ENCODE assay signal across 8 cellular contexts in genomic region chr1:160030657-160031367, GRCh38. TPM values are rescaled to one million over a fixed set of nuclear protein-coding genes. Genes with fewer than 3 reads are reported as not detected.
A peak's percentile ranks its signal among the peaks of the same experiment; 100 is the strongest.
DNase-seq lines count a peak whose midpoint lies in the region; TF ChIP-seq lines count a peak whose summit lies in the region.

No MANE protein-coding gene starts in this region.

- no peaks in the 10 kb centered on the region for H3K9me3 Mint-ChIP-seq in nephron progenitor cell

- H3K4me1 ChIP-seq in SJSA1 (replicated peaks) = peaks cover 14% of the 10 kb centered on the region; the same call in 1 of the 2 replicates

- peaks cover 9% of the 10 kb centered on the region for H3K36me3 Mint-ChIP-seq in nephron progenitor cell (ENCODE audit: low read depth)

- POLR2A ChIA-PET in HEK293T (lab: Yijun Ruan, JAX) = interaction anchor here (1.0 to 1.3 kb wide), 5 partner anchors 8 to 232 kb away, joined by 3 to 5 read pairs (median 3); partner anchors contain the start of gene DCAF8

- DNase-seq in NCI-H1105 treated with DMSO at 0.1 percent for 48 hours (lab: John Stamatoyannopoulos, UW) = peak; percentile 30
- DNase-seq in NCI-H1105 (lab: John Stamatoyannopoulos, UW) = no peak
- peak; percentile 50 for DNase-seq in HEK293T (ENCODE audit: extremely low spot score)
- no peak for DNase-seq in SJSA1 (ENCODE audit: low read depth in 1 of 2, low spot score in 2 of 2)
- no peak for DNase-seq in epithelial cell of prostate (ENCODE audit: low read depth, low spot score)
- DNase-seq in nephron progenitor cell = no peak
- DNase-seq in NCI-H2029 (lab: John Stamatoyannopoulos, UW) = no peak
- no peak for DNase-seq in NCI-H187 treated with DMSO at 0.1 percent for 48 hours (lab: John Stamatoyannopoulos, UW)

- peak overlapping the region; percentile 66 for H3K4me3 ChIP-seq in SJSA1

- H3K27me3 Mint-ChIP-seq in nephron progenitor cell (ENCODE audit: low read depth, poor library complexity) = peaks cover 27% of the 10 kb centered on the region

- no peaks in the 10 kb centered on the region for H3K9me3 ChIP-seq in SJSA1 (replicated peaks)

- peaks cover 8% of the 10 kb centered on the region; the same call in 1 of the 2 replicates for H3K36me3 ChIP-seq in SJSA1

- H3K27ac Mint-ChIP-seq in nephron progenitor cell = no peak overlapping the region

- no peak overlapping the region for H3K27ac ChIP-seq in SJSA1
- H3K27ac ChIP-seq in epithelial cell of prostate = peak overlapping the region; percentile 45

- peak overlapping the region; percentile 95 for H3K4me3 Mint-ChIP-seq in nephron progenitor cell

- CTCF ChIA-PET in HEK293T (lab: Yijun Ruan, JAX) = interaction anchor here (0.6 to 2.2 kb wide), 5 partner anchors 16 to 201 kb away, joined by 3 to 10 read pairs (median 4); no protein-coding TSS in a partner anchor

- TF ChIP-seq CTCF in nephron progenitor cell (IDR thresholded peaks at IDR 0.05) = no peak

- peaks cover 15% of the 10 kb centered on the region for H3K27me3 ChIP-seq in SJSA1 (replicated peaks)

- H3K4me1 Mint-ChIP-seq in nephron progenitor cell = peaks cover 30% of the 10 kb centered on the region

TF ChIP-seq in HEK293T, 16 proteins besides CTCF, POLR2A, EP300 and RAD21:
- TF ChIP-seq ARNT (IDR thresholded peaks at IDR 0.05) (no peak), FOXM1 (IDR thresholded peaks at IDR 0.05; ENCODE audit: borderline replicate concordance) (no peak), HDGF (IDR thresholded peaks at IDR 0.05; ENCODE audit: borderline replicate concordance) (no peak), NFRKB (IDR thresholded peaks at IDR 0.05) (no peak), ELF4 (IDR thresholded peaks at IDR 0.05) (no peak), FOXA1 (IDR thresholded peaks at IDR 0.05) (no peak), BHLHE40 (IDR thresholded peaks at IDR 0.05; ENCODE audit: borderline replicate concordance) (no peak), CTBP1 (IDR thresholded peaks at IDR 0.05; ENCODE audit: borderline replicate concordance) (no peak), SUZ12 (IDR thresholded peaks at IDR 0.05) (no peak), FOXK2 (IDR thresholded peaks at IDR 0.05) (no peak), SP1 (IDR thresholded peaks at IDR 0.05) (no peak), L3MBTL2 (conservative IDR thresholded peaks at IDR 0.05) (no peak), TARDBP (IDR thresholded peaks at IDR 0.05) (no peak), ZNF384 (IDR thresholded peaks at IDR 0.05) (no peak), PKNOX1 (IDR thresholded peaks at IDR 0.05) (no peak), LEF1 (IDR thresholded peaks at IDR 0.05; ENCODE audit: borderline replicate concordance) (no peak)
TF ChIP-seq in HEK293T: peak in this region for 0.

RNA-seq across cellular contexts. Expression of gene PIGM, which starts 1.0 kb away (rescaled TPM):
- 5.9 TPM in 2 replicates for total RNA-seq in SJSA1 (2014; rRNA removed; shearing (Covaris generic))

RNA-seq across cellular contexts. Expression of gene KCNJ10, which starts 39.1 kb away (rescaled TPM):
- not detected in 2 replicates for total RNA-seq in SJSA1 (2014; rRNA removed; shearing (Covaris generic))

RNA-seq across cellular contexts. Expression of gene KCNJ9, which starts 50.5 kb away (rescaled TPM):
- total RNA-seq in SJSA1 (2014; rRNA removed; shearing (Covaris generic)) = not detected in 2 replicates

Comparison
In these comparisons a context has a peak if more than half of its experiments do, and no peak if none do; other contexts are left out.
1. DNase-seq: peak in NCI-H1105 treated with DMSO at 0.1 percent for 48 hours (single experiment) and HEK293T (single experiment); none in NCI-H1105 (single experiment), SJSA1 (0 of 2), epithelial cell of prostate (single experiment), nephron progenitor cell (single experiment), NCI-H2029 (single experiment) and NCI-H187 treated with DMSO at 0.1 percent for 48 hours (single experiment).